Comparison of ENCODE assay signal across 13 cellular contexts in the genomic region with DNA sequence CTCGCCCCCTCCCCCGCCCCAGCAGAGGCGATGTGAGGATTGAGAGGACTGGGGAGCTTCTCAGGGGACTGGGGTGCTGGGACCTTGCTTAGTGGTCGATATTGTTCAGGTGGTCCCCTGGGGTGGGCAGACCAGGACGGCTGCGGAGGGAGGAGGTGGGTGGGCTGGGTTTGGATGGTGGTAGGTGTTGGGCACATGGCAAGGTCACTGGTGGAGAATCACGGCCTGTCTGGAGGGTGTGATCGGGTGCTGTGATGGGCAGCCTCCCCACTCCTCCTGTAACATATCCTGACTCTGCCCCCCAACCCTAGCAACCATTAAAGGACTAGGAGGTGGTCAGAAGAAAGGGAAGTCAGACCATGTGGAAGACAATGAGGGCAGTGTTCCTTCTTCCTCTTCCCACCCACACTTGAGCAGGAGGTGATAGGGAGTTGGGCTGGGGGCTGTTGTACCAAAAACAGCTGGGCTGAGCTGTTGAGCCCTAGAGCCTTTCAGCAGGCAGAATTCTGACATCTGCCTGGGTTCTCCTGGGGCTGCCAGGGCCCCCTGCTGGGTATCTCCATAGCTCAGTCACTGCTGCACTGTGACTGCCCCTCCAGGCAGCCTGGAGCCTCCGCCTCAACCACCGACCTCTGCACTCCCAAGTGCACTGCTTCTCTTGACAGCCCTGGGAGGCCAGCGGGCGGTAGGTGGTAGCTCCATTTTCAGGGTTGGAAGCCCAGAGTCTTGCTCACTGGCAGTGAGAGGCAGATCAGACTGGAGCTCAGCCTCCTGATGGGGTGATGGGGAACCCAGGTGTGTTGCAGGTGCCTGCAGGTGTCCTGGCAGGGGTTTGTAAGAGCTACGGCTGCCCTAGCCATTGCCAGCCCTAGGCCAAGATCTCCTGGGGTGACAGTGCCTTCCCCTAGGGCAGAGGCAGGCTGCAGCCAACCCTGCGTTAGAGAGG. TPM values are rescaled to one million over a fixed set of nuclear protein-coding genes. Genes with fewer than 3 reads are reported as not detected.
A peak's percentile ranks its signal among the peaks of the same experiment; 100 is the strongest.
DNase-seq lines count a peak whose midpoint lies in the region; ATAC-seq and TF ChIP-seq lines count a peak whose summit lies in the region.
"Had no signal": no experiment of that assay in that cellular context is flagged by ENCODE, and none has a peak within 500 bp of the region (broad histone marks: within the 10 kb centered on the region; RNA-seq: fewer than 3 reads in every experiment).

No MANE protein-coding gene starts in this region.

- H3K36me3 ChIP-seq in right atrium auricular region: peaks cover 30% of the 10 kb centered on the region
- H3K36me3 ChIP-seq in effector memory CD4-positive, alpha-beta T cell (ENCODE audit: control insufficient read depth, insufficient read depth, low read length): no peaks in the 10 kb centered on the region

- H3K9me3 Mint-ChIP-seq in stimulated activated naive CD8-positive, alpha-beta T cell treated with anti-CD3 and anti-CD28 coated beads, Interleukin-15, amount 100 ng/mL, for 72 hours: no peaks in the 10 kb centered on the region
- H3K9me3 Mint-ChIP-seq: activated T-helper 1 cell treated with anti-CD3 and anti-CD28 coated beads, Interleukin-12 subunit alpha, Interleukin-12 subunit beta, Interleukin-2, Interleukin-4 antibody, amounts not matched to agents 30 ng/mL and 10 ng/mL and 1 ng/mL, durations not matched to agents 14 hours and 24 hours and 36 hours; naive thymus-derived CD8-positive, alpha-beta T cell had no signal

- peaks cover 10% of the 10 kb centered on the region for H3K27me3 Mint-ChIP-seq in stimulated activated naive CD8-positive, alpha-beta T cell treated with anti-CD3 and anti-CD28 coated beads, Interleukin-15, amount 100 ng/mL, for 72 hours

- H3K4me1 ChIP-seq in right atrium auricular region: peaks cover 0 to 78% of the 10 kb centered on the region in 2 donors
- H3K4me1 ChIP-seq in effector memory CD4-positive, alpha-beta T cell (ENCODE audit: control insufficient read depth, insufficient read depth, low read length, poor library complexity, severe bottlenecking): no peaks in the 10 kb centered on the region

- peak overlapping the region; percentile 9 to 13 for H3K27ac ChIP-seq in right atrium auricular region
- no peak overlapping the region for H3K27ac ChIP-seq in effector memory CD4-positive, alpha-beta T cell (ENCODE audit: insufficient read depth, low read length, poor library complexity, severe bottlenecking)
- H3K27ac ChIP-seq: tibial artery had no signal

- H3K4me3 Mint-ChIP-seq in stimulated activated naive CD8-positive, alpha-beta T cell treated with anti-CD3 and anti-CD28 coated beads, Interleukin-15, amount 100 ng/mL, for 72 hours: no peak overlapping the region
- H3K4me3 Mint-ChIP-seq: activated T-helper 1 cell treated with anti-CD3 and anti-CD28 coated beads, Interleukin-12 subunit alpha, Interleukin-12 subunit beta, Interleukin-2, Interleukin-4 antibody, amounts not matched to agents 30 ng/mL and 10 ng/mL and 1 ng/mL, durations not matched to agents 14 hours and 24 hours and 36 hours; naive thymus-derived CD8-positive, alpha-beta T cell had no signal

- peaks cover 31% of the 10 kb centered on the region for H3K4me1 Mint-ChIP-seq in stimulated activated naive CD8-positive, alpha-beta T cell treated with anti-CD3 and anti-CD28 coated beads, Interleukin-15, amount 100 ng/mL, for 72 hours

- no peaks in the 10 kb centered on the region for H3K27me3 ChIP-seq in right atrium auricular region
- H3K27me3 ChIP-seq in effector memory CD4-positive, alpha-beta T cell (replicated peaks; ENCODE audit: control insufficient read depth, insufficient read depth, low read length, poor library complexity, severe bottlenecking): no peaks in the 10 kb centered on the region
- H3K27me3 ChIP-seq: tibial artery had no signal

- peak overlapping the region in 1 of 2 donors; percentile 27 for H3K27ac Mint-ChIP-seq in stimulated activated naive CD8-positive, alpha-beta T cell treated with anti-CD3 and anti-CD28 coated beads, Interleukin-15, amount 100 ng/mL, for 72 hours
- H3K27ac Mint-ChIP-seq: activated T-helper 1 cell treated with anti-CD3 and anti-CD28 coated beads, Interleukin-12 subunit alpha, Interleukin-12 subunit beta, Interleukin-2, Interleukin-4 antibody, amounts not matched to agents 30 ng/mL and 10 ng/mL and 1 ng/mL, durations not matched to agents 14 hours and 24 hours and 36 hours had no signal

- H3K4me3 ChIP-seq in right atrium auricular region: no peak overlapping the region
- no peak overlapping the region for H3K4me3 ChIP-seq in effector memory CD4-positive, alpha-beta T cell (ENCODE audit: insufficient read depth, low read depth, low read length, poor library complexity, severe bottlenecking)
- H3K4me3 ChIP-seq: tibial artery had no signal

- no peak for DNase-seq in stimulated activated naive CD8-positive, alpha-beta T cell treated with anti-CD3 and anti-CD28 coated beads, Interleukin-15, Interleukin-2, amounts not matched to agents 100 U/mL and 50 U/mL, for 24 hours
- DNase-seq in stimulated activated naive CD8-positive, alpha-beta T cell treated with anti-CD3 and anti-CD28 coated beads, Interleukin-15, amount 100 ng/mL, for 72 hours: no peak
- peak; percentile 86 for DNase-seq in NCI-H69 (lab: John Stamatoyannopoulos, UW)
- no peak for DNase-seq in right atrium auricular region (ENCODE audit: low spot score)
- DNase-seq in SK-N-DZ (ENCODE audit: low spot score): no peak
- DNase-seq in effector memory CD4-positive, alpha-beta T cell: no peak
- DNase-seq in HuH-7 (ENCODE audit: low spot score): no peak
- DNase-seq: hypothalamus; naive thymus-derived CD8-positive, alpha-beta T cell; T-helper 1 cell had no signal

- peak; percentile 15 for ATAC-seq in stimulated activated naive CD8-positive, alpha-beta T cell treated with anti-CD3 and anti-CD28 coated beads, Interleukin-15, Interleukin-2, amounts not matched to agents 100 U/mL and 50 U/mL, for 24 hours
- no peak for ATAC-seq in stimulated activated naive CD8-positive, alpha-beta T cell treated with anti-CD3 and anti-CD28 coated beads, Interleukin-15, amount 100 ng/mL, for 72 hours
- ATAC-seq in HG02763 (IDR thresholded peaks at IDR 0.05; ENCODE audit: unreplicated experiment): no peak
- ATAC-seq: naive thymus-derived CD8-positive, alpha-beta T cell had no signal

- no peaks in the 10 kb centered on the region for H3K9me3 ChIP-seq in right atrium auricular region
- H3K9me3 ChIP-seq in effector memory CD4-positive, alpha-beta T cell (ENCODE audit: control insufficient read depth, low read length): no peaks in the 10 kb centered on the region
- H3K9me3 ChIP-seq: tibial artery had no signal

- TF ChIP-seq CTCF in right atrium auricular region (IDR thresholded peaks at IDR 0.05): no peak

RNA-seq across cellular contexts. Expression of a gene that starts 15.3 kb away (rescaled TPM):
- total RNA-seq in right atrium auricular region: 10 to 100 TPM; 14.3 to 26.1 TPM
- 8.7 and 12.1 TPM in 2 replicates for polyA plus RNA-seq in SK-N-DZ (2014; cell fraction: cytosol; rRNA removed)
- polyA plus RNA-seq in SK-N-DZ (2014; cell fraction: nucleus; rRNA removed): 22.1 and 37.9 TPM in 2 replicates

RNA-seq across cellular contexts. Expression of a gene that starts 36.1 kb away (rescaled TPM):
- total RNA-seq in right atrium auricular region: 10 to 100 TPM; 19.6 to 23.6 TPM
- polyA plus RNA-seq in SK-N-DZ (2014; cell fraction: cytosol; rRNA removed): 8.8 and 9.6 TPM in 2 replicates
- polyA plus RNA-seq in SK-N-DZ (2014; cell fraction: nucleus; rRNA removed): 12.2 and 18.5 TPM in 2 replicates

RNA-seq across cellular contexts. Expression of a gene that starts 49.6 kb away (rescaled TPM):
- not detected for total RNA-seq in right atrium auricular region
- not detected in 2 replicates for polyA plus RNA-seq in SK-N-DZ (2014; cell fraction: cytosol; rRNA removed)
- polyA plus RNA-seq in SK-N-DZ (2014; cell fraction: nucleus; rRNA removed): not detected in 2 replicates
- total RNA-seq: activated T-helper 1 cell treated with anti-CD3 and anti-CD28 coated beads, Interleukin-12 subunit alpha, Interleukin-12 subunit beta, Interleukin-2, Interleukin-4 antibody, amounts not matched to agents 30 ng/mL and 10 ng/mL and 1 ng/mL, durations not matched to agents 14 hours and 24 hours and 36 hours; naive thymus-derived CD8-positive, alpha-beta T cell had no signal
